1 cellular context compared by ENCODE assay signal in the genomic region with DNA sequence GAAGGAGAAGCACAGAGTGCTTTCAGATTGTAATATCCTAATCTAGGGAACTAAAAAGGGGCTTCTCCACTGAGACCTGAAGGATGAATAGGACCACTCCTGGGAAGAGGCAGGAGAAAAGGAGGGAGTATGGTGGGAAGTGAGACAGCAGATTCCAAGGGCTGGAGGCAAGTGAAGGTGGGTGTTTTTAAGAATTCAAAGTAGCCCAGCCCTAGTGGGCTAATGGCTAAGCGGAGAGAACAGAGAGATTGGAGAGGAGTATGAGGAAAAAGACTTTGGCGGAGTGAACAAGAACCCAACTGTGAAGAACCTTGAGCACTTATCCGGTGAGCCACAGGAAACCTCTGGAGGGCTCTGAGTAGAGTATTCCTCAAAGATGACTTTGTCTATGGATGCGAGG.
TF ChIP-seq lines count a peak whose summit lies in the region.

No MANE protein-coding gene starts in this region.

TF ChIP-seq in IMR-90, 13 proteins besides CTCF, POLR2A, EP300 and RAD21:
- TF ChIP-seq FOS (IDR thresholded peaks at IDR 0.05; ENCODE audit: low read depth, low read length) (no peak), MXI1 (IDR thresholded peaks at IDR 0.05; ENCODE audit: borderline replicate concordance, low read depth, low read length) (no peak), RFX5 (IDR thresholded peaks at IDR 0.05; ENCODE audit: low read depth, low read length) (no peak), SMC3 (IDR thresholded peaks at IDR 0.05; ENCODE audit: low read depth, low read length) (no peak), RCOR1 (IDR thresholded peaks at IDR 0.05; ENCODE audit: insufficient replicate concordance, low read length) (no peak)
- TF ChIP-seq, protein P1, sequence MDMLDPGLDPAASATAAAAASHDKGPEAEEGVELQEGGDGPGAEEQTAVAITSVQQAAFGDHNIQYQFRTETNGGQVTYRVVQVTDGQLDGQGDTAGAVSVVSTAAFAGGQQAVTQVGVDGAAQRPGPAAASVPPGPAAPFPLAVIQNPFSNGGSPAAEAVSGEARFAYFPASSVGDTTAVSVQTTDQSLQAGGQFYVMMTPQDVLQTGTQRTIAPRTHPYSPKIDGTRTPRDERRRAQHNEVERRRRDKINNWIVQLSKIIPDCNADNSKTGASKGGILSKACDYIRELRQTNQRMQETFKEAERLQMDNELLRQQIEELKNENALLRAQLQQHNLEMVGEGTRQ (IDR thresholded peaks at IDR 0.05; ENCODE audit: low read depth, low read length), result no peak
